Comparison of ENCODE assay signal across 11 cellular contexts in genomic region chr15:36177590-36178281, GRCh38.
DNase-seq lines count a peak whose midpoint lies in the region; ATAC-seq lines count a peak whose summit lies in the region.
"Had no signal": no experiment of that assay in that cellular context is flagged by ENCODE, and none has a peak within 500 bp of the region (broad histone marks: within the 10 kb centered on the region; RNA-seq: fewer than 3 reads in every experiment).

No MANE protein-coding gene starts in this region.

- DNase-seq in DMS79 (lab: John Stamatoyannopoulos, UW) (peak; percentile 39), NCI-H1930 (lab: John Stamatoyannopoulos, UW) (peak; percentile 63 to 69), caudate nucleus (lab: John Stamatoyannopoulos, UW) (no peak), myocyte (ENCODE audit: low read depth) (peak; percentile 41), retina (no peak), aorta (no peak)
- no peak for DNase-seq in stimulated activated naive CD8-positive, alpha-beta T cell treated with anti-CD3 and anti-CD28 coated beads, Interleukin-15, Interleukin-2, amounts not matched to agents 100 U/mL and 50 U/mL, for 24 hours
- DNase-seq: activated naive CD4-positive, alpha-beta T cell treated with Interleukin-2 at 50 U/mL for 16 hours; naive thymus-derived CD4-positive, alpha-beta T cell; T1000 had no signal

- no peak for ATAC-seq in HG02642 (IDR thresholded peaks at IDR 0.05; ENCODE audit: poor library complexity, unreplicated experiment)
- ATAC-seq in stimulated activated naive CD8-positive, alpha-beta T cell treated with anti-CD3 and anti-CD28 coated beads, Interleukin-15, Interleukin-2, amounts not matched to agents 100 U/mL and 50 U/mL, for 24 hours = no peak
- ATAC-seq in aorta (ENCODE audit: low FRiP score) = no peak
- ATAC-seq: naive thymus-derived CD4-positive, alpha-beta T cell had no signal

- WGBS in aorta, 2 donors = 24 to 66% methylated on average over 1 of the region's 1 CpG

- peaks cover 3 to 9% of the 10 kb centered on the region in 2 donors for H3K4me1 ChIP-seq in aorta (ENCODE audit: control insufficient read depth in 1 of 2, insufficient read depth in 2 of 2, low read length in 2 of 2)

- H3K4me3 ChIP-seq in aorta (ENCODE audit: low read length in 2 of 2) = no peak overlapping the region

- H3K27ac ChIP-seq in caudate nucleus (ENCODE audit: low read depth, low read length) (peak overlapping the region; percentile 96), aorta (ENCODE audit: low read depth in 1 of 2, low read length in 2 of 2) (no peak overlapping the region)

- intact Hi-C loops in aorta (cut with DNase I) = no loop called here

- no peaks in the 10 kb centered on the region for H3K27me3 ChIP-seq in aorta (ENCODE audit: control insufficient read depth in 1 of 2, insufficient read depth in 2 of 2, low read length in 1 of 2)

- no peaks in the 10 kb centered on the region for H3K36me3 ChIP-seq in aorta (ENCODE audit: control insufficient read depth in 1 of 2, insufficient read depth in 2 of 2, low read length in 1 of 2)

- no peaks in the 10 kb centered on the region for H3K9me3 ChIP-seq in aorta (ENCODE audit: control insufficient read depth, low read length)

Comparison
In these comparisons a context has a peak if more than half of its experiments do, and no peak if none do; other contexts are left out.
1. DNase-seq: peak in DMS79 (single experiment), NCI-H1930 (2 of 2) and myocyte (single experiment); none in caudate nucleus (0 of 61), stimulated activated naive CD8-positive, alpha-beta T cell treated with anti-CD3 and anti-CD28 coated beads, Interleukin-15, Interleukin-2, amounts not matched to agents 100 U/mL and 50 U/mL, for 24 hours (single experiment), retina (single experiment) and aorta (0 of 2).